In genomic region chr17:58356231-58356630, GRCh38 we compare ENCODE assay signal across 16 cellular contexts. TPM values are rescaled to one million over a fixed set of nuclear protein-coding genes. Genes with fewer than 3 reads are reported as not detected.
DNase-seq lines count a peak whose midpoint lies in the region; ATAC-seq and TF ChIP-seq lines count a peak whose summit lies in the region.
"Had no signal": no experiment of that assay in that cellular context is flagged by ENCODE, and none has a peak within 500 bp of the region (broad histone marks: within the 10 kb centered on the region; RNA-seq: fewer than 3 reads in every experiment).

No MANE protein-coding gene starts in this region.

- 45% methylated on average over 1 of the region's 1 CpG for WGBS in SK-N-SH (ENCODE audit: low lambda C conversion rate)

- no peak for ATAC-seq in activated naive CD8-positive, alpha-beta T cell treated with anti-CD3 and anti-CD28 coated beads, Interleukin-2, amount 50 U/mL, for 24 hours
- ATAC-seq in effector memory CD8-positive, alpha-beta T cell (replicated peaks), result no peak
- no peak for ATAC-seq in natural killer cell
- ATAC-seq: GM12878, HCT116 had no signal

- H3K27ac ChIP-seq in SK-N-SH (ENCODE audit: low read depth in 2 of 2, low read length in 1 of 2) (no peak overlapping the region), Peyer's patch (no peak overlapping the region)
- H3K27ac ChIP-seq: BLaER1 had no signal

- peaks cover 6% of the 10 kb centered on the region for H3K36me3 Mint-ChIP-seq in activated naive CD8-positive, alpha-beta T cell
- H3K36me3 Mint-ChIP-seq in activated naive CD8-positive, alpha-beta T cell treated with anti-CD3 and anti-CD28 coated beads, Interleukin-2, amount 50 U/mL, for 24 hours (ENCODE audit: low read depth), result peaks cover 13% of the 10 kb centered on the region
- H3K36me3 Mint-ChIP-seq in activated T-helper 1 cell treated with anti-CD3 and anti-CD28 coated beads, Interleukin-12 subunit alpha, Interleukin-12 subunit beta, Interleukin-2, Interleukin-4 antibody, amounts not matched to agents 30 ng/mL and 10 ng/mL and 1 ng/mL, durations not matched to agents 14 hours and 24 hours and 36 hours (ENCODE audit: low read depth), result peaks cover 13% of the 10 kb centered on the region
- peaks cover 26% of the 10 kb centered on the region for H3K36me3 Mint-ChIP-seq in effector memory CD8-positive, alpha-beta T cell (ENCODE audit: insufficient read depth)
- no peaks in the 10 kb centered on the region for H3K36me3 Mint-ChIP-seq in natural killer cell

- H3K36me3 ChIP-seq in SK-N-SH (replicated peaks in 1 of 2; ENCODE audit: control insufficient read depth in 1 of 2, insufficient read depth in 2 of 2, low read length in 1 of 2) (no peaks in the 10 kb centered on the region), Peyer's patch (peaks cover 0 to 22% (median 0%) of the 10 kb centered on the region in 3 donors)

- peaks cover 8% of the 10 kb centered on the region for H3K79me2 ChIP-seq in SK-N-SH (ENCODE audit: insufficient read depth)

- H3K9me2 ChIP-seq in SK-N-SH, result no peaks in the 10 kb centered on the region

- POLR2A ChIA-PET in SK-N-SH (lab: Yijun Ruan, JAX), result no interaction called here

- TF ChIP-seq POLR2A in Peyer's patch (IDR thresholded peaks at IDR 0.05), result no peak

- H4K20me1 ChIP-seq in SK-N-SH (ENCODE audit: insufficient read depth), result no peaks in the 10 kb centered on the region

- no peaks in the 10 kb centered on the region for H3K27me3 Mint-ChIP-seq in activated naive CD8-positive, alpha-beta T cell
- no peaks in the 10 kb centered on the region for H3K27me3 Mint-ChIP-seq in activated naive CD8-positive, alpha-beta T cell treated with anti-CD3 and anti-CD28 coated beads, Interleukin-2, amount 50 U/mL, for 24 hours
- H3K27me3 Mint-ChIP-seq in activated T-helper 1 cell treated with anti-CD3 and anti-CD28 coated beads, Interleukin-12 subunit alpha, Interleukin-12 subunit beta, Interleukin-2, Interleukin-4 antibody, amounts not matched to agents 30 ng/mL and 10 ng/mL and 1 ng/mL, durations not matched to agents 14 hours and 24 hours and 36 hours (ENCODE audit: insufficient read depth), result no peaks in the 10 kb centered on the region
- H3K27me3 Mint-ChIP-seq in effector memory CD8-positive, alpha-beta T cell, result no peaks in the 10 kb centered on the region
- H3K27me3 Mint-ChIP-seq in natural killer cell (ENCODE audit: low read depth in 2 of 2), result no peaks in the 10 kb centered on the region

- peaks cover 24% of the 10 kb centered on the region for H3K4me1 Mint-ChIP-seq in activated naive CD8-positive, alpha-beta T cell (ENCODE audit: low read depth)
- H3K4me1 Mint-ChIP-seq in activated naive CD8-positive, alpha-beta T cell treated with anti-CD3 and anti-CD28 coated beads, Interleukin-2, amount 50 U/mL, for 24 hours, result peaks cover 20% of the 10 kb centered on the region
- peaks cover 32% of the 10 kb centered on the region for H3K4me1 Mint-ChIP-seq in activated T-helper 1 cell treated with anti-CD3 and anti-CD28 coated beads, Interleukin-12 subunit alpha, Interleukin-12 subunit beta, Interleukin-2, Interleukin-4 antibody, amounts not matched to agents 30 ng/mL and 10 ng/mL and 1 ng/mL, durations not matched to agents 14 hours and 24 hours and 36 hours (ENCODE audit: low read depth)
- peaks cover 19 to 32% of the 10 kb centered on the region in 2 donors for H3K4me1 Mint-ChIP-seq in effector memory CD8-positive, alpha-beta T cell (ENCODE audit: low read depth in 2 of 2)
- H3K4me1 Mint-ChIP-seq in natural killer cell, result peaks cover 38 to 39% of the 10 kb centered on the region in 2 donors

- H3K4me1 ChIP-seq in SK-N-SH (ENCODE audit: control insufficient read depth in 1 of 2, insufficient read depth in 2 of 2, low read depth in 1 of 2, low read length in 1 of 2) (peaks cover 0 to 8% of the 10 kb centered on the region in 2 experiments; a peak in 2 of 4 replicates), Peyer's patch (peaks cover 0 to 8% (median 4%) of the 10 kb centered on the region in 4 donors)

- H3F3A ChIP-seq in SK-N-SH (replicated peaks; ENCODE audit: insufficient read depth), result no peaks in the 10 kb centered on the region

- H3K4me3 ChIP-seq in SK-N-SH (ENCODE audit: low read depth in 2 of 2, low read length in 1 of 2), result no peak overlapping the region
- H3K4me3 ChIP-seq in Peyer's patch, result no peak overlapping the region
- H3K4me3 ChIP-seq: BLaER1, GM12878 had no signal

- H3K9me3 Mint-ChIP-seq in activated naive CD8-positive, alpha-beta T cell (ENCODE audit: low read depth), result no peaks in the 10 kb centered on the region
- H3K9me3 Mint-ChIP-seq in activated naive CD8-positive, alpha-beta T cell treated with anti-CD3 and anti-CD28 coated beads, Interleukin-2, amount 50 U/mL, for 24 hours, result no peaks in the 10 kb centered on the region
- no peaks in the 10 kb centered on the region for H3K9me3 Mint-ChIP-seq in activated T-helper 1 cell treated with anti-CD3 and anti-CD28 coated beads, Interleukin-12 subunit alpha, Interleukin-12 subunit beta, Interleukin-2, Interleukin-4 antibody, amounts not matched to agents 30 ng/mL and 10 ng/mL and 1 ng/mL, durations not matched to agents 14 hours and 24 hours and 36 hours
- no peaks in the 10 kb centered on the region for H3K9me3 Mint-ChIP-seq in effector memory CD8-positive, alpha-beta T cell
- no peaks in the 10 kb centered on the region for H3K9me3 Mint-ChIP-seq in natural killer cell

- intact Hi-C loops in activated T-helper 1 cell treated with anti-CD3 and anti-CD28 coated beads, Interleukin-12 subunit alpha, Interleukin-12 subunit beta, Interleukin-2, Interleukin-4 antibody, amounts not matched to agents 30 ng/mL and 10 ng/mL and 1 ng/mL, durations not matched to agents 14 hours and 24 hours and 36 hours (cut with micrococcal nuclease), result no loop called here
- intact Hi-C loops in natural killer cell (cut with micrococcal nuclease), result no loop called here

- H3K27me3 ChIP-seq in SK-N-SH (ENCODE audit: insufficient read depth) (peaks cover 3% of the 10 kb centered on the region; the same call in 1 of the 2 replicates), Peyer's patch (no peaks in the 10 kb centered on the region)
- H3K27me3 ChIP-seq: BLaER1 had no signal

- peak overlapping the region; percentile 10 for H3K27ac Mint-ChIP-seq in activated naive CD8-positive, alpha-beta T cell
- no peak overlapping the region for H3K27ac Mint-ChIP-seq in activated naive CD8-positive, alpha-beta T cell treated with anti-CD3 and anti-CD28 coated beads, Interleukin-2, amount 50 U/mL, for 24 hours
- H3K27ac Mint-ChIP-seq in activated T-helper 1 cell treated with anti-CD3 and anti-CD28 coated beads, Interleukin-12 subunit alpha, Interleukin-12 subunit beta, Interleukin-2, Interleukin-4 antibody, amounts not matched to agents 30 ng/mL and 10 ng/mL and 1 ng/mL, durations not matched to agents 14 hours and 24 hours and 36 hours, result peak overlapping the region; percentile 68
- peak overlapping the region; percentile 2 to 75 for H3K27ac Mint-ChIP-seq in effector memory CD8-positive, alpha-beta T cell
- peak overlapping the region; percentile 26 to 97 for H3K27ac Mint-ChIP-seq in natural killer cell

- TF ChIP-seq EP300 in SK-N-SH (IDR thresholded peaks at IDR 0.05; ENCODE audit: borderline replicate concordance in 1 of 2, low read depth in 1 of 2, low read length in 1 of 2), result no peak

- TF ChIP-seq RAD21 in SK-N-SH (IDR thresholded peaks at IDR 0.05; ENCODE audit: low read length), result no peak

- H3K4me2 ChIP-seq in SK-N-SH, result no peak overlapping the region
- H3K4me2 ChIP-seq: BLaER1 had no signal

- no peak overlapping the region for H3K4me3 Mint-ChIP-seq in activated naive CD8-positive, alpha-beta T cell
- H3K4me3 Mint-ChIP-seq in activated naive CD8-positive, alpha-beta T cell treated with anti-CD3 and anti-CD28 coated beads, Interleukin-2, amount 50 U/mL, for 24 hours, result no peak overlapping the region
- no peak overlapping the region for H3K4me3 Mint-ChIP-seq in activated T-helper 1 cell treated with anti-CD3 and anti-CD28 coated beads, Interleukin-12 subunit alpha, Interleukin-12 subunit beta, Interleukin-2, Interleukin-4 antibody, amounts not matched to agents 30 ng/mL and 10 ng/mL and 1 ng/mL, durations not matched to agents 14 hours and 24 hours and 36 hours
- H3K4me3 Mint-ChIP-seq in effector memory CD8-positive, alpha-beta T cell, result no peak overlapping the region
- no peak overlapping the region for H3K4me3 Mint-ChIP-seq in natural killer cell

- no peak overlapping the region for H2AFZ ChIP-seq in SK-N-SH (ENCODE audit: low read depth)

- H3K9me3 ChIP-seq in SK-N-SH, result no peaks in the 10 kb centered on the region
- no peaks in the 10 kb centered on the region for H3K9me3 ChIP-seq in Peyer's patch
- H3K9me3 ChIP-seq: BLaER1 had no signal

- no peak overlapping the region for H3K9ac ChIP-seq in SK-N-SH
- H3K9ac ChIP-seq: BLaER1 had no signal

- TF ChIP-seq CTCF in natural killer cell (IDR thresholded peaks at IDR 0.05), result no peak
- no peak for TF ChIP-seq CTCF in SK-N-SH (IDR thresholded peaks at IDR 0.05)
- no peak for TF ChIP-seq CTCF in Peyer's patch (IDR thresholded peaks at IDR 0.05)

- CTCF ChIA-PET in SK-N-SH (lab: Yijun Ruan, JAX), result interaction anchor here (0.9 to 5.3 kb wide), 4 partner anchors 39 to 91 kb away, joined by 3 to 27 read pairs (median 6); partner anchors contain the start of gene RNF43

- no peak for DNase-seq in activated naive CD8-positive, alpha-beta T cell treated with anti-CD3 and anti-CD28 coated beads, Interleukin-2, amount 50 U/mL, for 24 hours
- DNase-seq in activated T-helper 1 cell treated with anti-CD3 and anti-CD28 coated beads, Interleukin-12 subunit alpha, Interleukin-12 subunit beta, Interleukin-2, Interleukin-4 antibody, amounts not matched to agents 30 ng/mL and 10 ng/mL and 1 ng/mL, durations not matched to agents 14 hours and 24 hours and 36 hours (ENCODE audit: low spot score), result no peak
- no peak for DNase-seq in effector memory CD8-positive, alpha-beta T cell
- DNase-seq in natural killer cell (no peak), SK-N-SH (no peak), Peyer's patch (no peak)
- DNase-seq in stimulated activated CD4-positive, alpha-beta T cell treated with anti-CD3 and anti-CD28 coated beads, Interleukin-4, amount 100 ng/mL, for 4 hours, result no peak
- DNase-seq: 8988T, AML-193, Calu3, DMS 273 treated with DMSO at 0.1 percent for 48 hours had no signal

RNA-seq across cellular contexts. Expression of gene SUPT4H1, which starts 4.2 kb away (rescaled TPM):
- total RNA-seq in activated T-helper 1 cell treated with anti-CD3 and anti-CD28 coated beads, Interleukin-12 subunit alpha, Interleukin-12 subunit beta, Interleukin-2, Interleukin-4 antibody, amounts not matched to agents 30 ng/mL and 10 ng/mL and 1 ng/mL, durations not matched to agents 14 hours and 24 hours and 36 hours, result 138 and 142 TPM in 2 replicates
- total RNA-seq in natural killer cell, result 10 to 100 TPM; 55.9 to 68.3 (median 68.1) TPM
- polyA plus RNA-seq in SK-N-SH (2012; rRNA removed), result 165 and 205 TPM in 2 replicates
- 216 and 229 TPM in 2 replicates for polyA plus RNA-seq in SK-N-SH (2012; cell fraction: cytosol; rRNA removed)
- polyA plus RNA-seq in SK-N-SH (2012; cell fraction: nucleus; rRNA removed), result 54.9 and 92.8 TPM in 2 replicates
- total RNA-seq in Peyer's patch, result 10 to 100 TPM; 31.9 to 56.1 (median 47.9) TPM

RNA-seq across cellular contexts. Expression of gene TSPOAP1, which starts 27.6 kb away (rescaled TPM):
- total RNA-seq in activated T-helper 1 cell treated with anti-CD3 and anti-CD28 coated beads, Interleukin-12 subunit alpha, Interleukin-12 subunit beta, Interleukin-2, Interleukin-4 antibody, amounts not matched to agents 30 ng/mL and 10 ng/mL and 1 ng/mL, durations not matched to agents 14 hours and 24 hours and 36 hours, result 31.4 and 35.1 TPM in 2 replicates
- 100 to 1,000 TPM; 176 to 282 (median 246) TPM for total RNA-seq in natural killer cell
- 0.79 and 1.9 TPM in 2 replicates for polyA plus RNA-seq in SK-N-SH (2012; rRNA removed)
- 0.28 and 0.97 TPM in 2 replicates for polyA plus RNA-seq in SK-N-SH (2012; cell fraction: cytosol; rRNA removed)
- 4.8 and 8.3 TPM in 2 replicates for polyA plus RNA-seq in SK-N-SH (2012; cell fraction: nucleus; rRNA removed)
- 10 to 100 TPM in 2 of 4 donors, 1 to 10 TPM in 2; 9.1 to 11.9 (median 10.4) TPM for total RNA-seq in Peyer's patch
- total RNA-seq: Calu3, G401 had no signal
